Comparison of ENCODE assay signal across 1 cellular context in the genomic region with DNA sequence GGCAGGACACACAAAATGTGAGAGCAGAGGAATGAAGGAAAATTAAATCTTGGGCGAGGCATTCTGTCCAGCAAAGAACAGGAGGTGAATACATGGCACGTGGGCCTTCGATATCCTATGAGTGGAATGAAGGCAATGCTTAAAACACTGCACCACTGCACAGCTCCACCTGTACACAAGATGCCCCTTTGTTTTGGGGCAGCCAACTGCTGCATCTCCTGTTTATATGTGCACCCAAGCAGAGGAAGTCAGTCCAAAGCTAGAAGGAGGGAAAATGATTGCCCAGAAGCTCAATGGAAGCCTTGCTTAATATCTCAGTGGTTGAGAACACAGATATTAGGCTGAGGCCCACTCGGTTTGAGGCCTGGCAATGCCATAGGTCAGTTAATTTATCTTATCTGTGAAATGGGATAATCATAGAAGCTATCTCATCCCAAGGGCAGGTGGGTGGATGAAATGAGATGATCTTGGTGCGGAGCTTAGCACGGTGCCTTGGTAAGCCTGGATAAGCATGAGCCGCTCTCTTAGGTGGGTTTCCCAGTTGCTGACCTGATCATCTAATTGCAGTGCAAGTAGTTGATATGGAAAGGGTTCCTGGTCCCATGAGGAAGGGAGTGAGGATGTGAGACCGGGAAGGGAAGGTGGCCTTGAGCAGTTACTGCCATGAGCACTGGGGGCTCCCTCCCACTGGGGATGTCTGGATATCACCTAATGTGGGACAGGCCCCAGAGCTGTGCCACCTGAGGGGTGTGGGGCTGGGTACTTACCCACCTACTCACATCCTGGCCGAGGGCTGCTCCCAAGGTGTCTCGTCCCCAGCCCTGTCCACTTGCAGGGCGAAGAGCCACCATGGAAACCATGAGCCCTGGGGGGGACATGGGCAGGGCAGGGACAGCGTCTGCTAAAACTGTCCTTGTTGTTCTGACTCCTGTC.
TF ChIP-seq lines count a peak whose summit lies in the region.

No MANE protein-coding gene starts in this region.

TF ChIP-seq in HepG2, 621 proteins besides CTCF, POLR2A, EP300 and RAD21 (continues in another document):
- TF ChIP-seq RBM39 (IDR thresholded peaks at IDR 0.05; ENCODE audit: low read depth, low read length, poor library complexity, severe bottlenecking) (peak; percentile 2), ZIK1 (CRISPR knock-in tag; IDR thresholded peaks at IDR 0.05; ENCODE audit: borderline replicate concordance, low read depth) (0 out of 2 replicates have a peak, but pooled peaks have one; percentile 9), ZNF333 (CRISPR knock-in tag; IDR thresholded peaks at IDR 0.05; ENCODE audit: borderline replicate concordance) (0 out of 2 replicates have a peak, but pooled peaks have one; percentile 2), HIVEP1 (CRISPR knock-in tag; IDR thresholded peaks at IDR 0.05) (no peak; the same call in 1 of the 2 replicates), GTF3A (CRISPR knock-in tag; conservative IDR thresholded peaks at IDR 0.05) (peak; percentile 67; the same call in 1 of the 2 replicates), HMG20A (CRISPR knock-in tag; IDR thresholded peaks at IDR 0.05; ENCODE audit: borderline replicate concordance) (no peak), ZNF512 (CRISPR knock-in tag; IDR thresholded peaks at IDR 0.05) (peak; percentile 3; the same call in 1 of the 2 replicates), ASH2L (IDR thresholded peaks at IDR 0.05; ENCODE audit: insufficient read length, low read depth, low read length) (no peak), ZBTB20 (CRISPR knock-in tag; IDR thresholded peaks at IDR 0.05; ENCODE audit: borderline replicate concordance, low read depth) (0 out of 2 replicates have a peak, but pooled peaks have one; percentile 9), ZBTB21 (CRISPR knock-in tag; IDR thresholded peaks at IDR 0.05) (0 out of 2 replicates have a peak, but pooled peaks have one; percentile 13), NR0B2 (CRISPR knock-in tag; IDR thresholded peaks at IDR 0.05) (no peak), ZNF839 (CRISPR knock-in tag; IDR thresholded peaks at IDR 0.05; ENCODE audit: borderline replicate concordance) (0 out of 2 replicates have a peak, but pooled peaks have one; percentile 18), MAX (IDR thresholded peaks at IDR 0.05) (0 out of 2 replicates have a peak, but pooled peaks have one; percentile 6), SKI (IDR thresholded peaks at IDR 0.05; ENCODE audit: partially characterized antibody) (peak; percentile 15), ZMYM2 (CRISPR knock-in tag; IDR thresholded peaks at IDR 0.05) (no peak; the same call in 1 of the 2 replicates), HINFP (CRISPR knock-in tag; IDR thresholded peaks at IDR 0.05; ENCODE audit: low read depth) (peak; percentile 44; the same call in 1 of the 2 replicates), SPEN (CRISPR knock-in tag; IDR thresholded peaks at IDR 0.05; ENCODE audit: low read depth) (peak; percentile 65), ZFP91 (CRISPR knock-in tag; IDR thresholded peaks at IDR 0.05; ENCODE audit: borderline replicate concordance) (peak; percentile 75), SP4 (CRISPR knock-in tag; IDR thresholded peaks at IDR 0.05) (peak; percentile 8), DPF2 (CRISPR knock-in tag; IDR thresholded peaks at IDR 0.05; ENCODE audit: borderline replicate concordance, low read depth) (peak; percentile 39; the same call in 1 of the 2 replicates), SAFB2 (CRISPR knock-in tag; IDR thresholded peaks at IDR 0.05; ENCODE audit: borderline replicate concordance, low read depth) (peak; percentile 45; the same call in 1 of the 2 replicates), FOXO1 (CRISPR knock-in tag; IDR thresholded peaks at IDR 0.05) (peak; percentile 22; the same call in 1 of the 2 replicates), ZNF724P (CRISPR knock-in tag; IDR thresholded peaks at IDR 0.05; ENCODE audit: borderline replicate concordance) (0 out of 2 replicates have a peak, but pooled peaks have one; percentile 72), MTA1 (CRISPR knock-in tag; IDR thresholded peaks at IDR 0.05; ENCODE audit: borderline replicate concordance) (0 out of 2 replicates have a peak, but pooled peaks have one; percentile 15), ATF7-NPFF (CRISPR knock-in tag; IDR thresholded peaks at IDR 0.05; ENCODE audit: low read depth) (peak; percentile 40; the same call in 1 of the 2 replicates), ZNF616 (CRISPR knock-in tag; IDR thresholded peaks at IDR 0.05; ENCODE audit: low read depth) (0 out of 2 replicates have a peak, but pooled peaks have one; percentile 24), ZNF225 (CRISPR knock-in tag; IDR thresholded peaks at IDR 0.05) (peak; percentile 20; the same call in 1 of the 2 replicates), ZNF274 (CRISPR knock-in tag; IDR thresholded peaks at IDR 0.05) (0 out of 2 replicates have a peak, but pooled peaks have one; percentile 40), CCDC6 (CRISPR knock-in tag; IDR thresholded peaks at IDR 0.05) (0 out of 2 replicates have a peak, but pooled peaks have one; percentile 37), EED (CRISPR knock-in tag; IDR thresholded peaks at IDR 0.05) (peak; percentile 62; the same call in 1 of the 2 replicates), ZNF629 (CRISPR knock-in tag; conservative IDR thresholded peaks at IDR 0.05) (peak; percentile 72; the same call in 1 of the 2 replicates), HES4 (CRISPR knock-in tag; IDR thresholded peaks at IDR 0.05; ENCODE audit: borderline replicate concordance) (0 out of 2 replicates have a peak, but pooled peaks have one; percentile 68), SMAD1 (CRISPR knock-in tag; IDR thresholded peaks at IDR 0.05; ENCODE audit: borderline replicate concordance, low read depth) (no peak), MZF1 (CRISPR knock-in tag; IDR thresholded peaks at IDR 0.05; ENCODE audit: borderline replicate concordance) (peak; percentile 78; the same call in 1 of the 2 replicates), ZNF251 (CRISPR knock-in tag; IDR thresholded peaks at IDR 0.05) (0 out of 2 replicates have a peak, but pooled peaks have one; percentile 74), KLF16 (CRISPR knock-in tag; IDR thresholded peaks at IDR 0.05) (no peak), KDM5B (CRISPR knock-in tag; IDR thresholded peaks at IDR 0.05; ENCODE audit: borderline replicate concordance) (0 out of 2 replicates have a peak, but pooled peaks have one; percentile 4), ZNF788 (CRISPR knock-in tag; IDR thresholded peaks at IDR 0.05; ENCODE audit: borderline replicate concordance) (peak; percentile 27; the same call in 1 of the 2 replicates), JUNB (CRISPR knock-in tag; IDR thresholded peaks at IDR 0.05; ENCODE audit: borderline replicate concordance) (no peak), ZFX (CRISPR knock-in tag; IDR thresholded peaks at IDR 0.05; ENCODE audit: low read depth) (peak; percentile 17; the same call in 1 of the 2 replicates), ZNF138 (CRISPR knock-in tag; IDR thresholded peaks at IDR 0.05; ENCODE audit: low read depth) (peak; percentile 44; the same call in 1 of the 2 replicates), TBP (CRISPR knock-in tag; IDR thresholded peaks at IDR 0.05) (no peak), ZC3H4 (CRISPR knock-in tag; IDR thresholded peaks at IDR 0.05; ENCODE audit: borderline replicate concordance) (peak; percentile 60; the same call in 1 of the 2 replicates), ZNF709 (CRISPR knock-in tag; IDR thresholded peaks at IDR 0.05) (no peak), ZNF670 (CRISPR knock-in tag; IDR thresholded peaks at IDR 0.05; ENCODE audit: borderline replicate concordance) (peak; percentile 72; the same call in 1 of the 2 replicates), TEAD3 (CRISPR knock-in tag; optimal IDR thresholded peaks at IDR 0.05; ENCODE audit: borderline replicate concordance) (peak; percentile 37), TAF1 (CRISPR knock-in tag; IDR thresholded peaks at IDR 0.05) (0 out of 2 replicates have a peak, but pooled peaks have one; percentile 12)
- TF ChIP-seq, protein P1, sequence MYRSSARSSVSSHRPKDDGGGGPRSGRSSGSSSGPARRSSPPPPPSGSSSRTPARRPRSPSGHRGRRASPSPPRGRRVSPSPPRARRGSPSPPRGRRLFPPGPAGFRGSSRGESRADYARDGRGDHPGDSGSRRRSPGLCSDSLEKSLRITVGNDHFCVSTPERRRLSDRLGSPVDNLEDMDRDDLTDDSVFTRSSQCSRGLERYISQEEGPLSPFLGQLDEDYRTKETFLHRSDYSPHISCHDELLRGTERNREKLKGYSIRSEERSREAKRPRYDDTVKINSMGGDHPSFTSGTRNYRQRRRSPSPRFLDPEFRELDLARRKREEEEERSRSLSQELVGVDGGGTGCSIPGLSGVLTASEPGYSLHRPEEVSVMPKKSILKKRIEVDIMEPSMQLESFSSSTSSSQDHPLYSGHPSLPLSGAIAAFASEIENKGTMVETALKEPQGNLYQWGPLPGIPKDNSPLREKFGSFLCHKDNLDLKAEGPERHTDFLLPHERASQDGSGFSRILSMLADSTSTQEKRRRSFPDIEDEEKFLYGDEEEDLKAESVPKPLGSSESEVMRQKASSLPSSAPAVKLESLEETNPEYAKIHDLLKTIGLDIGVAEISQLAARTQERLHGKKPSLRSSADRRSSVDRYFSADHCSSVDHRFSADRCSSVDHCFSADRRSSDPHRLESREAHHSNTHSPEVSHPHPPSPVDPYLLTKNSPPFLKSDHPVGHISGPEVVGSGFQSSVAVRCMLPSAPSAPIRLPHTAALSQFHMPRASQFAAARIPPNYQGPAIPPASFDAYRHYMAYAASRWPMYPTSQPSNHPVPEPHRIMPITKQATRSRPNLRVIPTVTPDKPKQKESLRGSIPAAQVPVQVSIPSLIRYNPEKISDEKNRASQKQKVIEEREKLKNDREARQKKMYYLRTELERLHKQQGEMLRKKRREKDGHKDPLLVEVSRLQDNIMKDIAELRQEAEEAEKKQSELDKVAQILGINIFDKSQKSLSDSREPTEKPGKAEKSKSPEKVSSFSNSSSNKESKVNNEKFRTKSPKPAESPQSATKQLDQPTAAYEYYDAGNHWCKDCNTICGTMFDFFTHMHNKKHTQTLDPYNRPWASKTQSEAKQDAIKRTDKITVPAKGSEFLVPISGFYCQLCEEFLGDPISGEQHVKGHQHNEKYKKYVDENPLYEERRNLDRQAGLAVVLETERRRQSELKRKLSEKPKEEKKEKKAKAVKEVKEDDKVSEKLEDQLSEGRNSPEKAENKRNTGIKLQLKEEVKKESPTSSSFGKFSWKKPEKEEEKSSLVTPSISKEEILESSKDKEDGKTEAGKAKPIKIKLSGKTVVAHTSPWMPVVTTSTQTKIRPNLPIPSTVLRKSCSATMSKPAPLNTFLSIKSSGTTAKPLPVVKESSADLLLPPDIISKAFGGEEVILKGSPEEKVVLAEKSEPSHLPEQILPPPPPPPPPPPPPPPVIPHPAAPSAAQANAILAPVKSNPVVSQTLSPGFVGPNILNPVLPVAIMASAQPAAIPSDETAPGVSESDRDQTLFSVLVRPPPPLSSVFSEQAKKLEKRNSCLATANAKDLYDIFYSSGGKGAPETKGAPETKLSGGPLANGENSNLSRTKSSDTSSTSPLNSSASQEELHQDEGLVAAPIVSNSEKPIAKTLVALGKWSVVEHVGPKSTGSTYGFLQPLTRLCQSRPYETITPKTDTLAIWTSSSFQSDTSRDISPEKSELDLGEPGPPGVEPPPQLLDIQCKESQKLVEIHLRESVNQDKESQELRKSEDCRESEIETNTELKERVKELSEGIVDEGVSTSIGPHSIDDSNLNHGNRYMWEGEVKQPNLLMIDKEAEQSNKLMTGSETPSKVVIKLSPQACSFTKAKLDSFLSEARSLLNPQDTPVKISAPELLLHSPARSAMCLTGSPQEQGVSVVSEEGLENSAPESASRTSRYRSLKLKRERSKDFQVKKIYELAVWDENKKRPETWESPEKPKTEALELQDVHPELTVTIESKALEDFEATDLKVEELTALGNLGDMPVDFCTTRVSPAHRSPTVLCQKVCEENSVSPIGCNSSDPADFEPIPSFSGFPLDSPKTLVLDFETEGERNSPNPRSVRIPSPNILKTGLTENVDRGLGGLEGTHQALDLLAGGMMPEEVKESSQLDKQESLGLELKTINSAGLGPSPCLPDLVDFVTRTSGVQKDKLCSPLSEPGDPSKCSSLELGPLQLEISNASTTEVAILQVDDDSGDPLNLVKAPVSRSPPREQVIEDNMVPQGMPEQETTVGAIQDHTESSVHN (CRISPR knock-in tag; IDR thresholded peaks at IDR 0.05), result 0 out of 2 replicates have a peak, but pooled peaks have one; percentile 31
